ENCODE assay signal across 22 cellular contexts in genomic region chr10:43681226-43681625, GRCh38.
"Had no signal": no experiment of that assay in that cellular context is flagged by ENCODE, and none has a peak within 500 bp of the region (broad histone marks: within the 10 kb centered on the region; RNA-seq: fewer than 3 reads in every experiment).

No MANE protein-coding gene starts in this region.

- DNase-seq: occipital lobe; ovary; posterior cingulate gyrus; psoas muscle; right lobe of liver; sigmoid colon; small intestine; stimulated activated CD4-positive, alpha-beta T cell treated with anti-CD3 and anti-CD28 coated beads, Interleukin-15, amount 100 ng/mL, for 24 hours; stimulated activated CD4-positive, alpha-beta T cell treated with anti-CD3 and anti-CD28 coated beads, Interleukin-2, amount 100 ng/mL, for 24 hours; stimulated activated CD4-positive, alpha-beta T cell treated with anti-CD3 and anti-CD28 coated beads, Interleukin-2, amount 100 ng/mL, for 48 hours; stimulated activated CD4-positive, alpha-beta T cell treated with anti-CD3 and anti-CD28 coated beads, Interleukin-4, amount 100 ng/mL, for 24 hours; stimulated activated naive B cell treated with anti-CD40 and anti-IgM and Interleukin-4, amounts not matched to agents 10 μg/mL and 1 μg/mL and 100 μg/mL, for 72 hours; stimulated activated naive CD4-positive, alpha-beta T cell treated with Interleukin-2 at 50 U/mL for 16 hours; stomach; thyroid gland; trophoblast cell; upper lobe of left lung had no signal

- H3K9me3 ChIP-seq: ovary, psoas muscle, right lobe of liver, sigmoid colon, stomach, thoracic aorta, thyroid gland, tibial nerve, upper lobe of left lung, vagina had no signal

- H3K27ac ChIP-seq: neural progenitor cell, ovary, parathyroid adenoma, psoas muscle, right lobe of liver, sigmoid colon, stomach, thoracic aorta, thyroid gland, tibial nerve, upper lobe of left lung, vagina had no signal

- H3K27me3 ChIP-seq: neural progenitor cell, ovary, right lobe of liver, sigmoid colon, stomach, thyroid gland, tibial nerve, upper lobe of left lung, vagina had no signal

- H3K4me3 ChIP-seq: neural progenitor cell, ovary, psoas muscle, right lobe of liver, sigmoid colon, stomach, thoracic aorta, thyroid gland, tibial nerve, upper lobe of left lung, vagina had no signal

- H3K4me1 ChIP-seq: neural progenitor cell had no signal

- H3K36me3 ChIP-seq: neural progenitor cell, ovary, right lobe of liver, sigmoid colon, stomach, thoracic aorta, thyroid gland, tibial nerve, upper lobe of left lung, vagina had no signal
